Comparison of ENCODE assay signal across 8 cellular contexts in genomic region chr9:35490155-35490909, GRCh38. TPM values are rescaled to one million over a fixed set of nuclear protein-coding genes. Genes with fewer than 3 reads are reported as not detected.
DNase-seq lines count a peak whose midpoint lies in the region; ATAC-seq and TF ChIP-seq lines count a peak whose summit lies in the region.

No MANE protein-coding gene starts in this region.

- peak overlapping the region; percentile 39 for H3K4me3 ChIP-seq in CD8-positive, alpha-beta memory T cell (ENCODE audit: low read length)
- H3K4me3 ChIP-seq in body of pancreas (peak overlapping the region; percentile 58 to 61), skin epidermis (peak overlapping the region; percentile 54 to 78 (median 63))

- no peaks in the 10 kb centered on the region for H3K36me3 Mint-ChIP-seq in CD8-positive, alpha-beta memory T cell

- no peaks in the 10 kb centered on the region for H3K36me3 ChIP-seq in CD8-positive, alpha-beta memory T cell (ENCODE audit: insufficient read depth, low read length)
- H3K36me3 ChIP-seq in body of pancreas (replicated peaks in 1 of 2; ENCODE audit: insufficient read depth in 1 of 2, low read depth in 2 of 2), result no peaks in the 10 kb centered on the region

- H3K9me3 Mint-ChIP-seq in CD8-positive, alpha-beta memory T cell, result no peaks in the 10 kb centered on the region

- H3K9me3 ChIP-seq in CD8-positive, alpha-beta memory T cell (ENCODE audit: low read length), result no peaks in the 10 kb centered on the region
- H3K9me3 ChIP-seq in body of pancreas, result no peaks in the 10 kb centered on the region

- TF ChIP-seq POLR2A in body of pancreas (IDR thresholded peaks at IDR 0.05), result no peak

- intact Hi-C loops in body of pancreas (cut with DNase I), result no loop called here

- peaks cover 11 to 18% (median 13%) of the 10 kb centered on the region in 3 donors for H3K4me1 Mint-ChIP-seq in CD8-positive, alpha-beta memory T cell

- WGBS in body of pancreas, 2 donors, result 0 to 2% methylated on average over 20 to 40 of the region's 44 CpGs

- H3K4me3 Mint-ChIP-seq in CD8-positive, alpha-beta memory T cell, result peak overlapping the region; percentile 58 to 87 (median 73)

- CTCF ChIA-PET in CD8-positive, alpha-beta memory T cell (lab: Charles Lee), result interaction anchor here (1.0 to 1.7 kb wide), 2 partner anchors 16 to 373 kb away, joined by 3 to 4 read pairs; no protein-coding TSS in a partner anchor

- H3K4me1 ChIP-seq in CD8-positive, alpha-beta memory T cell (ENCODE audit: insufficient read depth, low read length), result peaks cover 2% of the 10 kb centered on the region
- H3K4me1 ChIP-seq in body of pancreas, result peaks cover 28% of the 10 kb centered on the region

- ATAC-seq in body of pancreas (peak; percentile 41), HG02970 (IDR thresholded peaks at IDR 0.05; ENCODE audit: low FRiP score, unreplicated experiment) (no peak), GM18502 (IDR thresholded peaks at IDR 0.05; ENCODE audit: poor library complexity, unreplicated experiment) (no peak)

- H3K27ac Mint-ChIP-seq in CD8-positive, alpha-beta memory T cell, result peak overlapping the region in 1 of 8 donors; percentile 25

- no peak for TF ChIP-seq CTCF in body of pancreas (IDR thresholded peaks at IDR 0.05)

- H3K27ac ChIP-seq in CD8-positive, alpha-beta memory T cell (ENCODE audit: low read depth, low read length), result peak overlapping the region; percentile 57
- peak overlapping the region; percentile 83 to 95 (median 90) for H3K27ac ChIP-seq in body of pancreas
- H3K27ac ChIP-seq in skin epidermis, result peak overlapping the region; percentile 23 to 95 (median 87)

- POLR2A ChIA-PET in CD8-positive, alpha-beta memory T cell (lab: Charles Lee), result no interaction called here

- no peak for DNase-seq in CD8-positive, alpha-beta memory T cell
- DNase-seq in HuH-7 (ENCODE audit: low spot score) (peak; percentile 43), body of pancreas (peak; percentile 20 to 48 (median 36)), iPS-NIHi7 (ENCODE audit: extremely low spot score) (peak; percentile 36), kidney glomerular epithelial cell (lab: John Stamatoyannopoulos, UW) (no peak)

- H3K27me3 Mint-ChIP-seq in CD8-positive, alpha-beta memory T cell, result peaks cover 27 to 45% of the 10 kb centered on the region in 2 donors

- peaks cover 4% of the 10 kb centered on the region for H3K27me3 ChIP-seq in CD8-positive, alpha-beta memory T cell (ENCODE audit: insufficient read depth, low read length, poor library complexity, severe bottlenecking)
- H3K27me3 ChIP-seq in body of pancreas, result no peaks in the 10 kb centered on the region

RNA-seq across cellular contexts. Expression of gene RUSC2, which starts 0.4 kb away (rescaled TPM):
- total RNA-seq in CD8-positive, alpha-beta memory T cell, result 1 to 10 TPM; 1.1 TPM
- not detected for polyA plus RNA-seq in CD8-positive, alpha-beta memory T cell
- 10 to 100 TPM; 16.9 to 27.4 TPM for total RNA-seq in body of pancreas

Comparison
In these comparisons a context has a peak if more than half of its experiments do, and no peak if none do; other contexts are left out.
1. DNase-seq: peak in HuH-7 (single experiment), body of pancreas (4 of 4) and iPS-NIHi7 (single experiment); none in CD8-positive, alpha-beta memory T cell (0 of 5) and kidney glomerular epithelial cell (single experiment).
2. RNA of gene RUSC2, which starts 0.4 kb away (total RNA-seq): 16.9 to 27.4 TPM in body of pancreas; 1.1 TPM in CD8-positive, alpha-beta memory T cell; every median in the first group is over 4 times any median in the second.
3. Peak in every context shown above with its lines, with median percentiles within 50 percentile points of each other: H3K27ac ChIP-seq and H3K4me3 ChIP-seq.